28 cellular contexts compared by ENCODE assay signal in genomic region chr16:71830359-71830758, GRCh38. TPM values are rescaled to one million over a fixed set of nuclear protein-coding genes. Genes with fewer than 3 reads are reported as not detected.
"Had no signal": no experiment of that assay in that cellular context is flagged by ENCODE, and none has a peak within 500 bp of the region (broad histone marks: within the 10 kb centered on the region; RNA-seq: fewer than 3 reads in every experiment).

No MANE protein-coding gene starts in this region.

- H3K36me3 ChIP-seq: ascending aorta, breast epithelium, cardiac muscle cell, colonic mucosa had no signal

- DNase-seq: activated CD4-positive, alpha-beta memory T cell treated with anti-CD3 and anti-CD28 coated beads for 36 hours; activated CD4-positive, alpha-beta T cell treated with anti-CD3 and anti-CD28 coated beads for 1 hour; activated CD4-positive, alpha-beta T cell treated with anti-CD3 and anti-CD28 coated beads for 48 hours; activated CD4-positive, alpha-beta T cell treated with anti-CD3 and anti-CD28 coated beads, Interleukin-2, amount 50 U/mL, for 1 hour; activated CD8-positive, alpha-beta memory T cell treated with anti-CD3 and anti-CD28 coated beads, Interleukin-2, amount 10 ng/mL, durations not matched to agents 7 days and 5 days; activated CD8-positive, alpha-beta memory T cell treated with anti-CD3 and anti-CD28 coated beads, Interleukin-2, amount 50 U/mL, for 4 hours; activated CD8-positive, alpha-beta T cell treated with anti-CD3 and anti-CD28 coated beads, Interleukin-2, amount 10 ng/mL, durations not matched to agents 7 days and 5 days; activated gamma-delta T cell; activated naive CD4-positive, alpha-beta T cell; activated naive CD4-positive, alpha-beta T cell treated with anti-CD3 and anti-CD28 coated beads, Interleukin-2, amount 10 ng/mL, durations not matched to agents 7 days and 5 days; activated naive CD8-positive, alpha-beta T cell treated with anti-CD3 and anti-CD28 coated beads, Interleukin-2, amount 10 ng/mL, durations not matched to agents 7 days and 5 days; activated T-cell treated with anti-CD3 and anti-CD28 coated beads, Interleukin-2, amount 50 U/mL, for 1 hour; activated T-cell treated with anti-CD3 and anti-CD28 coated beads, Interleukin-2, amount 50 U/mL, for 48 hours; central memory CD4-positive, alpha-beta T cell; cerebellar nuclear complex; colonic mucosa; effector CD8-positive, alpha-beta T cell; foreskin fibroblast; head of caudate nucleus had no signal

- H3K27ac ChIP-seq: ascending aorta, breast epithelium, cardiac muscle cell, colonic mucosa, VCaP had no signal

- H3K4me1 Mint-ChIP-seq: activated naive CD8-positive, alpha-beta T cell treated with anti-CD3 and anti-CD28 coated beads, Interleukin-2, amount 10 ng/mL, durations not matched to agents 7 days and 5 days; brain; WTC11 had no signal

- H3K9me3 ChIP-seq: ascending aorta, breast epithelium, colonic mucosa had no signal

- H3K4me1 ChIP-seq: ascending aorta, breast epithelium, colonic mucosa had no signal

- H3K27me3 Mint-ChIP-seq: activated CD4-positive, alpha-beta memory T cell treated with anti-CD3 and anti-CD28 coated beads for 36 hours; activated CD8-positive, alpha-beta memory T cell treated with anti-CD3 and anti-CD28 coated beads, Interleukin-2, amount 10 ng/mL, durations not matched to agents 7 days and 5 days; brain had no signal

- H3K27ac Mint-ChIP-seq: activated CD4-positive, alpha-beta memory T cell treated with anti-CD3 and anti-CD28 coated beads for 36 hours; activated CD8-positive, alpha-beta memory T cell treated with anti-CD3 and anti-CD28 coated beads, Interleukin-2, amount 10 ng/mL, durations not matched to agents 7 days and 5 days; activated CD8-positive, alpha-beta T cell treated with anti-CD3 and anti-CD28 coated beads, Interleukin-2, amount 10 ng/mL, durations not matched to agents 7 days and 5 days; activated naive CD4-positive, alpha-beta T cell treated with anti-CD3 and anti-CD28 coated beads, Interleukin-2, amount 10 ng/mL, durations not matched to agents 7 days and 5 days; activated naive CD4-positive, alpha-beta T cell treated with anti-CD3 and anti-CD28 coated beads, Interleukin-2, amount 50 U/mL, for 72 hours; activated naive CD8-positive, alpha-beta T cell treated with anti-CD3 and anti-CD28 coated beads, Interleukin-2, amount 10 ng/mL, durations not matched to agents 7 days and 5 days; activated T-helper 1 cell treated with anti-CD3 and anti-CD28 coated beads, Interleukin-12 subunit alpha, Interleukin-12 subunit beta, Interleukin-2, Interleukin-4 antibody, amounts not matched to agents 30 ng/mL and 10 ng/mL and 1 ng/mL, durations not matched to agents 14 hours and 24 hours and 36 hours; brain; WTC11 had no signal

- H3K9me3 Mint-ChIP-seq: activated CD4-positive, alpha-beta memory T cell treated with anti-CD3 and anti-CD28 coated beads for 36 hours; activated naive CD4-positive, alpha-beta T cell treated with anti-CD3 and anti-CD28 coated beads, Interleukin-2, amount 10 ng/mL, durations not matched to agents 7 days and 5 days; activated naive CD8-positive, alpha-beta T cell treated with anti-CD3 and anti-CD28 coated beads, Interleukin-2, amount 10 ng/mL, durations not matched to agents 7 days and 5 days; brain; WTC11 had no signal

- H3K36me3 Mint-ChIP-seq: brain, WTC11 had no signal

- H3K4me3 Mint-ChIP-seq: activated CD4-positive, alpha-beta memory T cell treated with anti-CD3 and anti-CD28 coated beads for 36 hours; activated CD8-positive, alpha-beta memory T cell treated with anti-CD3 and anti-CD28 coated beads, Interleukin-2, amount 10 ng/mL, durations not matched to agents 7 days and 5 days; activated CD8-positive, alpha-beta T cell treated with anti-CD3 and anti-CD28 coated beads, Interleukin-2, amount 10 ng/mL, durations not matched to agents 7 days and 5 days; activated naive CD4-positive, alpha-beta T cell treated with anti-CD3 and anti-CD28 coated beads, Interleukin-2, amount 10 ng/mL, durations not matched to agents 7 days and 5 days; activated naive CD8-positive, alpha-beta T cell treated with anti-CD3 and anti-CD28 coated beads, Interleukin-2, amount 10 ng/mL, durations not matched to agents 7 days and 5 days; activated T-helper 1 cell treated with anti-CD3 and anti-CD28 coated beads, Interleukin-12 subunit alpha, Interleukin-12 subunit beta, Interleukin-2, Interleukin-4 antibody, amounts not matched to agents 30 ng/mL and 10 ng/mL and 1 ng/mL, durations not matched to agents 14 hours and 24 hours and 36 hours; brain; WTC11 had no signal

- H3K4me3 ChIP-seq: ascending aorta, breast epithelium, cardiac muscle cell, colonic mucosa had no signal

- ATAC-seq: activated CD8-positive, alpha-beta memory T cell treated with anti-CD3 and anti-CD28 coated beads, Interleukin-2, amount 10 ng/mL, durations not matched to agents 7 days and 5 days; activated CD8-positive, alpha-beta T cell treated with anti-CD3 and anti-CD28 coated beads, Interleukin-2, amount 10 ng/mL, durations not matched to agents 7 days and 5 days; esophagus mucosa; WTC11 had no signal

- H3K27me3 ChIP-seq: ascending aorta, breast epithelium, colonic mucosa had no signal

RNA-seq across cellular contexts. Expression of gene ZNF821, which starts 53.6 kb away (rescaled TPM):
- total RNA-seq: ascending aorta had no signal
